ENCODE assay signal across 1 cellular context in the genomic region with DNA sequence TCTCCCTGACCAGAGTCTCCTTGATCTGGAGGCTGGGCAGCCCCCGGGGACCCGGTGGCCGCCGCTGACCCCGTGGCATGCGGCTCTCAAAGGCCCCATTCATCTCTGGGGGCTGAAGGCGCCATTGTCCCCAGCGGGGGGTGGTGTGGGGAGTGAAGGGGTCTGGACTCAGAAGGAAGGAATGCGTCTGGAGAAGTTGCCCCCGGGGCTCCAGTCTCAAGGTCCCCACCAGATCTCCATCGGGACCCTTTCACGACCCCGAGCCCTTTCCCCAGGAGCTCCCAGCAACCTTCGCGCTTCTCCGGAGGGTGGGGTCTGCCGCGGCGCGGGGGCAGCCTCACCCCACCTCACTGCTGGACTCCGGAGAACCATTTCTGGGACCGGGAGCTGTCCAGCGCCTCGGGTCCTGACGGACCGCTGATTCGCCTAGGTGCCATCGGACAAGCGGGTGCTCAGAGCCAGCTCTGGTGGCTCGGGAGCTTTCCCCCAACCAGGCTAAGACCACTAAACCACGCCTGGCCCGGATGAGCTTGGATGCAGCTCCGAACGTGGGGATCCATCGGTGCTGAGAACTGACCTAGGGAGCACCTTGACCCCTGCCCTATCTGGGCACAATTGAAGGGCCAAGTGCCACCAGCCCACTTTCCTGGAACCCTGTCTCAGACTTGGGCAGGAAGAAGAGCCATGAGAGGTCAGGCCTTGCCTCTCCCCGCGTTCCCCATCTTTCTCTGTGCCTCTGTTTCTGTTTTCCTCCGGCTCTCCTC.
TF ChIP-seq lines count a peak whose summit lies in the region.

No MANE protein-coding gene starts in this region.

TF ChIP-seq in WTC11, 78 proteins besides CTCF, POLR2A, EP300 and RAD21 (continued from another document):
- TF ChIP-seq, protein P1, sequence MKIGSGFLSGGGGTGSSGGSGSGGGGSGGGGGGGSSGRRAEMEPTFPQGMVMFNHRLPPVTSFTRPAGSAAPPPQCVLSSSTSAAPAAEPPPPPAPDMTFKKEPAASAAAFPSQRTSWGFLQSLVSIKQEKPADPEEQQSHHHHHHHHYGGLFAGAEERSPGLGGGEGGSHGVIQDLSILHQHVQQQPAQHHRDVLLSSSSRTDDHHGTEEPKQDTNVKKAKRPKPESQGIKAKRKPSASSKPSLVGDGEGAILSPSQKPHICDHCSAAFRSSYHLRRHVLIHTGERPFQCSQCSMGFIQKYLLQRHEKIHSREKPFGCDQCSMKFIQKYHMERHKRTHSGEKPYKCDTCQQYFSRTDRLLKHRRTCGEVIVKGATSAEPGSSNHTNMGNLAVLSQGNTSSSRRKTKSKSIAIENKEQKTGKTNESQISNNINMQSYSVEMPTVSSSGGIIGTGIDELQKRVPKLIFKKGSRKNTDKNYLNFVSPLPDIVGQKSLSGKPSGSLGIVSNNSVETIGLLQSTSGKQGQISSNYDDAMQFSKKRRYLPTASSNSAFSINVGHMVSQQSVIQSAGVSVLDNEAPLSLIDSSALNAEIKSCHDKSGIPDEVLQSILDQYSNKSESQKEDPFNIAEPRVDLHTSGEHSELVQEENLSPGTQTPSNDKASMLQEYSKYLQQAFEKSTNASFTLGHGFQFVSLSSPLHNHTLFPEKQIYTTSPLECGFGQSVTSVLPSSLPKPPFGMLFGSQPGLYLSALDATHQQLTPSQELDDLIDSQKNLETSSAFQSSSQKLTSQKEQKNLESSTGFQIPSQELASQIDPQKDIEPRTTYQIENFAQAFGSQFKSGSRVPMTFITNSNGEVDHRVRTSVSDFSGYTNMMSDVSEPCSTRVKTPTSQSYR (CRISPR knock-in tag; IDR thresholded peaks at IDR 0.05), result peak; percentile 63; the same call in 1 of the 2 replicates
- TF ChIP-seq CREM (CRISPR knock-in tag; IDR thresholded peaks at IDR 0.05) (no peak), ZNF317 (CRISPR knock-in tag; IDR thresholded peaks at IDR 0.05; ENCODE audit: borderline replicate concordance, low read depth) (no peak), ZBTB21 (CRISPR knock-in tag; IDR thresholded peaks at IDR 0.05; ENCODE audit: borderline replicate concordance) (peak; percentile 68; the same call in 1 of the 2 replicates), NFE2L1 (CRISPR knock-in tag; IDR thresholded peaks at IDR 0.05) (no peak), ETV6 (CRISPR knock-in tag; IDR thresholded peaks at IDR 0.05) (0 out of 2 replicates have a peak, but pooled peaks have one; percentile 46), ZNF232 (CRISPR knock-in tag; IDR thresholded peaks at IDR 0.05) (peak; percentile 93), RELA (CRISPR knock-in tag; IDR thresholded peaks at IDR 0.05; ENCODE audit: borderline replicate concordance) (0 out of 2 replicates have a peak, but pooled peaks have one; percentile 50), TEAD4 (CRISPR knock-in tag; IDR thresholded peaks at IDR 0.05) (0 out of 2 replicates have a peak, but pooled peaks have one; percentile 10), ZNF121 (CRISPR knock-in tag; IDR thresholded peaks at IDR 0.05) (peak; percentile 58; the same call in 1 of the 2 replicates), JUN (CRISPR knock-in tag; IDR thresholded peaks at IDR 0.05) (peak; percentile 79), SMAD3 (CRISPR knock-in tag; IDR thresholded peaks at IDR 0.05; ENCODE audit: borderline replicate concordance) (peak; percentile 83), SMAD4 (CRISPR knock-in tag; IDR thresholded peaks at IDR 0.05) (peak; percentile 68; the same call in 1 of the 2 replicates), TP53 (CRISPR knock-in tag; IDR thresholded peaks at IDR 0.05) (peak; percentile 75; the same call in 1 of the 2 replicates)
- TF ChIP-seq, protein P2, sequence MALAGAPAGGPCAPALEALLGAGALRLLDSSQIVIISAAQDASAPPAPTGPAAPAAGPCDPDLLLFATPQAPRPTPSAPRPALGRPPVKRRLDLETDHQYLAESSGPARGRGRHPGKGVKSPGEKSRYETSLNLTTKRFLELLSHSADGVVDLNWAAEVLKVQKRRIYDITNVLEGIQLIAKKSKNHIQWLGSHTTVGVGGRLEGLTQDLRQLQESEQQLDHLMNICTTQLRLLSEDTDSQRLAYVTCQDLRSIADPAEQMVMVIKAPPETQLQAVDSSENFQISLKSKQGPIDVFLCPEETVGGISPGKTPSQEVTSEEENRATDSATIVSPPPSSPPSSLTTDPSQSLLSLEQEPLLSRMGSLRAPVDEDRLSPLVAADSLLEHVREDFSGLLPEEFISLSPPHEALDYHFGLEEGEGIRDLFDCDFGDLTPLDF (CRISPR knock-in tag; IDR thresholded peaks at IDR 0.05), result 0 out of 2 replicates have a peak, but pooled peaks have one; percentile 75
- TF ChIP-seq, protein P3, sequence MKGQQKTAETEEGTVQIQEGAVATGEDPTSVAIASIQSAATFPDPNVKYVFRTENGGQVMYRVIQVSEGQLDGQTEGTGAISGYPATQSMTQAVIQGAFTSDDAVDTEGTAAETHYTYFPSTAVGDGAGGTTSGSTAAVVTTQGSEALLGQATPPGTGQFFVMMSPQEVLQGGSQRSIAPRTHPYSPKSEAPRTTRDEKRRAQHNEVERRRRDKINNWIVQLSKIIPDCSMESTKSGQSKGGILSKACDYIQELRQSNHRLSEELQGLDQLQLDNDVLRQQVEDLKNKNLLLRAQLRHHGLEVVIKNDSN (CRISPR knock-in tag; IDR thresholded peaks at IDR 0.05), result peak; percentile 57; the same call in 1 of the 2 replicates
- TF ChIP-seq, protein P4, sequence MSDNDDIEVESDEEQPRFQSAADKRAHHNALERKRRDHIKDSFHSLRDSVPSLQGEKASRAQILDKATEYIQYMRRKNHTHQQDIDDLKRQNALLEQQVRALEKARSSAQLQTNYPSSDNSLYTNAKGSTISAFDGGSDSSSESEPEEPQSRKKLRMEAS (CRISPR knock-in tag; IDR thresholded peaks at IDR 0.05), result peak; percentile 61; the same call in 1 of the 2 replicates
TF ChIP-seq in WTC11: peak in this region for 20.
